In the genomic region with DNA sequence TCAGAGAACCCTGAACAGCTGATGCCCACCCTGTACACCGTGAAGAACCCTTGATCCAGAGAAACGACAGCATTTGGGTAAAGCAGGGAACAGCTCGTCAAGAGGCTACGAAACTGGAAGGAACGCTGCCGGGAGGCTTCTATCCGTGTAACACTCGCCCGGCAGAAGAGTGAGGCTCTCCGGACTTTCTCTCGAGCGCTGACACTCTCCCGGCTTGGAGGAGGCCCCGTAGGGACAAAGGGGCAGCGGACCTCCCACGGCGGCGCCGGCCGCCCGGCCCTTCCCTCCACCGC, we compare ENCODE assay signal across 8 cellular contexts. TPM values are rescaled to one million over a fixed set of nuclear protein-coding genes. Genes with fewer than 3 reads are reported as not detected.
DNase-seq lines count a peak whose midpoint lies in the region; ATAC-seq and TF ChIP-seq lines count a peak whose summit lies in the region.

No MANE protein-coding gene starts in this region.

- DNase-seq in CD4-positive, CD25-positive, alpha-beta regulatory T cell, result peak in 1 of 3 donors; percentile 35
- DNase-seq in KG1 (lab: John Stamatoyannopoulos, UW) (peak; percentile 49), coronary artery (ENCODE audit: low spot score) (no peak), OCI-M1 (lab: John Stamatoyannopoulos, UW) (no peak), GF-D8 (lab: John Stamatoyannopoulos, UW) (no peak)

- H3K9me3 ChIP-seq in CD4-positive, CD25-positive, alpha-beta regulatory T cell (ENCODE audit: control insufficient read depth in 2 of 2, low read length in 2 of 2), result no peaks in the 10 kb centered on the region

- peak in 1 of 2 donors; percentile 1 for ATAC-seq in CD4-positive, CD25-positive, alpha-beta regulatory T cell (ENCODE audit: low read depth in 2 of 2)
- ATAC-seq in GM19455 (IDR thresholded peaks at IDR 0.05; ENCODE audit: unreplicated experiment) (no peak), GM18868 (IDR thresholded peaks at IDR 0.05; ENCODE audit: unreplicated experiment) (no peak)

- no peaks in the 10 kb centered on the region for H3K27me3 Mint-ChIP-seq in CD4-positive, CD25-positive, alpha-beta regulatory T cell
- no peaks in the 10 kb centered on the region for H3K27me3 Mint-ChIP-seq in nephron (ENCODE audit: low read depth)

- H3K9me3 Mint-ChIP-seq in CD4-positive, CD25-positive, alpha-beta regulatory T cell, result no peaks in the 10 kb centered on the region
- H3K9me3 Mint-ChIP-seq in nephron, result no peaks in the 10 kb centered on the region

- peaks cover 5% of the 10 kb centered on the region for H3K36me3 ChIP-seq in CD4-positive, CD25-positive, alpha-beta regulatory T cell (ENCODE audit: control insufficient read depth, insufficient read depth, low read length)

- H3K4me1 Mint-ChIP-seq in CD4-positive, CD25-positive, alpha-beta regulatory T cell, result peaks cover 10 to 58% (median 19%) of the 10 kb centered on the region in 4 donors
- peaks cover 41% of the 10 kb centered on the region for H3K4me1 Mint-ChIP-seq in nephron

- H3K4me3 Mint-ChIP-seq in CD4-positive, CD25-positive, alpha-beta regulatory T cell, result peak overlapping the region; percentile 93 to 95 (median 94)
- peak overlapping the region; percentile 93 to 99 (median 99) for H3K4me3 Mint-ChIP-seq in nephron

- H3K27ac ChIP-seq in CD4-positive, CD25-positive, alpha-beta regulatory T cell (ENCODE audit: insufficient read depth, low read length, poor library complexity, severe bottlenecking), result no peak overlapping the region
- H3K27ac ChIP-seq in coronary artery, result peak overlapping the region; percentile 69 to 91

- TF ChIP-seq CTCF in coronary artery (IDR thresholded peaks at IDR 0.05) (no peak), nephron (IDR thresholded peaks at IDR 0.05; ENCODE audit: unreplicated experiment in 3 of 3) (no peak)

- peak overlapping the region; percentile 84 to 87 (median 87) for H3K27ac Mint-ChIP-seq in CD4-positive, CD25-positive, alpha-beta regulatory T cell
- H3K27ac Mint-ChIP-seq in nephron, result peak overlapping the region; percentile 99

- H3K4me1 ChIP-seq in CD4-positive, CD25-positive, alpha-beta regulatory T cell (ENCODE audit: control insufficient read depth, insufficient read depth, low read length, poor library complexity, severe bottlenecking), result peaks cover 44% of the 10 kb centered on the region

- H3K27me3 ChIP-seq in CD4-positive, CD25-positive, alpha-beta regulatory T cell (ENCODE audit: control insufficient read depth, insufficient read depth, low read length), result no peaks in the 10 kb centered on the region

- peaks cover 3% of the 10 kb centered on the region for H3K36me3 Mint-ChIP-seq in CD4-positive, CD25-positive, alpha-beta regulatory T cell
- peaks cover 36% of the 10 kb centered on the region for H3K36me3 Mint-ChIP-seq in nephron (ENCODE audit: low read depth)

- H3K4me3 ChIP-seq in CD4-positive, CD25-positive, alpha-beta regulatory T cell (ENCODE audit: low read depth, low read length), result peak overlapping the region; percentile 84
- peak overlapping the region; percentile 85 for H3K4me3 ChIP-seq in coronary artery

RNA-seq across cellular contexts. Expression of gene HYAL2, which starts 1.7 kb away (rescaled TPM):
- 1.5 TPM for total RNA-seq in CD4-positive, CD25-positive, alpha-beta regulatory T cell
- polyA plus RNA-seq in CD4-positive, CD25-positive, alpha-beta regulatory T cell, result 1 to 10 TPM; 2.7 to 6.5 (median 5.1) TPM

RNA-seq across cellular contexts. Expression of gene TUSC2, which starts 7.2 kb away (rescaled TPM):
- 17.5 TPM for total RNA-seq in CD4-positive, CD25-positive, alpha-beta regulatory T cell
- 10 to 100 TPM; 44.6 to 55.6 (median 49.9) TPM for polyA plus RNA-seq in CD4-positive, CD25-positive, alpha-beta regulatory T cell

RNA-seq across cellular contexts. Expression of gene HYAL1, which starts 17.4 kb away (rescaled TPM):
- total RNA-seq in CD4-positive, CD25-positive, alpha-beta regulatory T cell, result 0.35 TPM
- under 1 TPM in 3 of 4 donors, not detected in 1; 0.07 to 0.31 (median 0.10) TPM for polyA plus RNA-seq in CD4-positive, CD25-positive, alpha-beta regulatory T cell

RNA-seq across cellular contexts. Expression of gene RASSF1, which starts 19.8 kb away (rescaled TPM):
- total RNA-seq in CD4-positive, CD25-positive, alpha-beta regulatory T cell, result 76.0 TPM
- polyA plus RNA-seq in CD4-positive, CD25-positive, alpha-beta regulatory T cell, result 10 to 100 TPM; 48.4 to 67.4 (median 54.7) TPM

RNA-seq across cellular contexts. Expression of gene HYAL3, which starts 21.6 kb away (rescaled TPM):
- 2.4 TPM for total RNA-seq in CD4-positive, CD25-positive, alpha-beta regulatory T cell
- polyA plus RNA-seq in CD4-positive, CD25-positive, alpha-beta regulatory T cell, result 1 to 10 TPM; 1.8 to 8.3 (median 5.6) TPM
